In genomic region chr7:92708105-92709042, GRCh38 we compare ENCODE assay signal across 25 cellular contexts.
DNase-seq lines count a peak whose midpoint lies in the region; ATAC-seq and TF ChIP-seq lines count a peak whose summit lies in the region.
"Had no signal": no experiment of that assay in that cellular context is flagged by ENCODE, and none has a peak within 500 bp of the region (broad histone marks: within the 10 kb centered on the region; RNA-seq: fewer than 3 reads in every experiment).

No MANE protein-coding gene starts in this region.

- intact Hi-C loops in mammary epithelial cell (cut with micrococcal nuclease) = no loop called here
- intact Hi-C loops in MCF 10A (cut with micrococcal nuclease) = no loop called here
- intact Hi-C loops in stomach (cut with DNase I; ENCODE audit: low total_unique reads) = no loop called here
- intact Hi-C loops in ovary (cut with DNase I) = no loop called here

- BruUV-seq in mammary epithelial cell (replicated peaks; lab: Mats Ljungman, UMichigan) (no TSS peak), MCF 10A (replicated peaks; lab: Mats Ljungman, UMichigan) (no TSS peak)

- H3K4me3 ChIP-seq in mammary epithelial cell (replicated peaks in 1 of 3; ENCODE audit: insufficient read depth in 1 of 3, low read depth in 2 of 3, low read length in 3 of 3) = no peak overlapping the region
- no peak overlapping the region for H3K4me3 ChIP-seq in stomach
- H3K4me3 ChIP-seq in ovary = no peak overlapping the region
- H3K4me3 ChIP-seq: coronary artery, heart right ventricle, lung, neural progenitor cell, right lobe of liver, SJSA1 had no signal

- H3K27me3 Mint-ChIP-seq in MCF 10A (ENCODE audit: insufficient read depth, unreplicated experiment) (no peaks in the 10 kb centered on the region), chondrocyte (ENCODE audit: low read depth) (no peaks in the 10 kb centered on the region)
- H3K27me3 Mint-ChIP-seq in activated T-helper 17 cell treated with anti-CD3 and anti-CD28 coated beads, Interleukin-2, amount 50 U/mL, for 72 hours = no peaks in the 10 kb centered on the region
- H3K27me3 Mint-ChIP-seq: CD4-positive, CD25-positive, alpha-beta regulatory T cell; type B pancreatic cell had no signal

- H3K9me3 ChIP-seq in mammary epithelial cell (replicated peaks; ENCODE audit: insufficient read depth, low read length) = peaks cover 3% of the 10 kb centered on the region
- no peaks in the 10 kb centered on the region for H3K9me3 ChIP-seq in stomach
- no peaks in the 10 kb centered on the region for H3K9me3 ChIP-seq in ovary
- H3K9me3 ChIP-seq: right lobe of liver, SJSA1 had no signal

- CTCF ChIA-PET in mammary epithelial cell (lab: Charles Lee; ENCODE audit: low non-redundant PET) = no interaction called here
- CTCF ChIA-PET in MCF 10A (lab: Yijun Ruan, JAX) = interaction anchor here (1.6 kb wide), 1 partner anchor 11 kb away, joined by 7 read pairs; no protein-coding TSS in a partner anchor

- no peak overlapping the region for H3K4me2 ChIP-seq in mammary epithelial cell (ENCODE audit: insufficient read depth, low read depth, low read length)
- H3K4me2 ChIP-seq: KMS-11, neural progenitor cell had no signal

- TF ChIP-seq POLR2A in stomach (IDR thresholded peaks at IDR 0.05) = no peak
- TF ChIP-seq POLR2A in ovary (IDR thresholded peaks at IDR 0.05) = no peak

- H3K27ac Mint-ChIP-seq in MCF 10A (ENCODE audit: low read depth, unreplicated experiment) (no peak overlapping the region), chondrocyte (ENCODE audit: unreplicated experiment) (no peak overlapping the region)
- peak overlapping the region; percentile 97 for H3K27ac Mint-ChIP-seq in activated T-helper 17 cell treated with anti-CD3 and anti-CD28 coated beads, Interleukin-2, amount 50 U/mL, for 72 hours
- H3K27ac Mint-ChIP-seq: neural progenitor cell, type B pancreatic cell had no signal

- H3K36me3 ChIP-seq in mammary epithelial cell (ENCODE audit: insufficient read depth, low read length) (peaks cover 4% of the 10 kb centered on the region), stomach (no peaks in the 10 kb centered on the region), ovary (no peaks in the 10 kb centered on the region)
- H3K36me3 ChIP-seq: neural progenitor cell, right lobe of liver had no signal

- H3K27ac ChIP-seq in mammary epithelial cell (ENCODE audit: insufficient read depth, low read depth, low read length) (peak overlapping the region; percentile 2), stomach (peak overlapping the region in 3 of 5 donors; percentile 32 to 77 (median 75)), ovary (no peak overlapping the region)
- H3K27ac ChIP-seq: 22Rv1, coronary artery, foreskin keratinocyte, heart right ventricle, KMS-11, neural progenitor cell, right lobe of liver, SJSA1 had no signal

- H3K36me3 Mint-ChIP-seq in MCF 10A (ENCODE audit: insufficient read depth, unreplicated experiment) (peaks cover 19% of the 10 kb centered on the region), chondrocyte (ENCODE audit: low read depth) (peaks cover 22% of the 10 kb centered on the region)
- peaks cover 73% of the 10 kb centered on the region for H3K36me3 Mint-ChIP-seq in activated T-helper 17 cell treated with anti-CD3 and anti-CD28 coated beads, Interleukin-2, amount 50 U/mL, for 72 hours (ENCODE audit: low read depth)

- H3K9ac ChIP-seq in mammary epithelial cell (ENCODE audit: insufficient read depth, low read length) = no peak overlapping the region
- H3K9ac ChIP-seq: KMS-11, neural progenitor cell had no signal

- TF ChIP-seq EP300 in stomach (IDR thresholded peaks at IDR 0.05) (no peak), ovary (IDR thresholded peaks at IDR 0.05) (no peak)

- H3K4me1 Mint-ChIP-seq in MCF 10A (ENCODE audit: insufficient read depth, unreplicated experiment) = peaks cover 22% of the 10 kb centered on the region
- H3K4me1 Mint-ChIP-seq in activated T-helper 17 cell treated with anti-CD3 and anti-CD28 coated beads, Interleukin-2, amount 50 U/mL, for 72 hours = peaks cover 46% of the 10 kb centered on the region
- peaks cover 51% of the 10 kb centered on the region for H3K4me1 Mint-ChIP-seq in chondrocyte (ENCODE audit: low read depth)

- TF ChIP-seq CTCF in mammary epithelial cell (conservative IDR thresholded peaks at IDR 0.05 in 1 of 2, IDR thresholded peaks at IDR 0.05 in 1 of 2; ENCODE audit: extremely low read depth in 1 of 2, insufficient read depth in 1 of 2, low read depth in 1 of 2, low read length in 2 of 2) = no peak
- no peak for TF ChIP-seq CTCF in MCF 10A (IDR thresholded peaks at IDR 0.05; ENCODE audit: unreplicated experiment)
- no peak for TF ChIP-seq CTCF in stomach (IDR thresholded peaks at IDR 0.05)
- TF ChIP-seq CTCF in ovary (IDR thresholded peaks at IDR 0.05) = no peak
- no peak for TF ChIP-seq CTCF in chondrocyte (IDR thresholded peaks at IDR 0.05)

- H3K79me2 ChIP-seq in mammary epithelial cell (ENCODE audit: insufficient read depth, low read length) = peaks cover 78% of the 10 kb centered on the region

- in situ Hi-C loops in mammary epithelial cell (cut with MboI; ENCODE audit: low sequenced_read_pairs in 2 of 2) = no loop called here

- peak; percentile 84 for ATAC-seq in activated T-helper 17 cell treated with anti-CD3 and anti-CD28 coated beads, Interleukin-2, amount 50 U/mL, for 72 hours (replicated peaks)
- ATAC-seq: esophagus mucosa, foreskin keratinocyte, heart right ventricle, right lobe of liver had no signal

- H3K27me3 ChIP-seq in mammary epithelial cell (ENCODE audit: insufficient read depth, low read length) (no peaks in the 10 kb centered on the region), stomach (no peaks in the 10 kb centered on the region), ovary (no peaks in the 10 kb centered on the region)
- H3K27me3 ChIP-seq: foreskin keratinocyte, heart right ventricle, neural progenitor cell, right lobe of liver, SJSA1 had no signal

- no peak overlapping the region for H2AFZ ChIP-seq in mammary epithelial cell (ENCODE audit: low read depth, low read length)
- H2AFZ ChIP-seq: neural progenitor cell had no signal

- 92% methylated on average over 5 of the region's 5 CpGs for WGBS in mammary epithelial cell (ENCODE audit: low coverage, missing lambda C conversion rate)
- 72 to 83% (median 74%) methylated on average over 5 of the region's 5 CpGs for WGBS in stomach, 5 donors
- 90 to 91% (median 91%) methylated on average over 5 of the region's 5 CpGs for WGBS in ovary, 3 donors

- H3K9me3 Mint-ChIP-seq in MCF 10A (ENCODE audit: unreplicated experiment) (peaks cover 12% of the 10 kb centered on the region), chondrocyte (ENCODE audit: low read depth) (peaks cover 9% of the 10 kb centered on the region)
- no peaks in the 10 kb centered on the region for H3K9me3 Mint-ChIP-seq in activated T-helper 17 cell treated with anti-CD3 and anti-CD28 coated beads, Interleukin-2, amount 50 U/mL, for 72 hours
- H3K9me3 Mint-ChIP-seq: CD4-positive, CD25-positive, alpha-beta regulatory T cell; type B pancreatic cell had no signal

- peaks cover 44% of the 10 kb centered on the region for H3K4me1 ChIP-seq in mammary epithelial cell (ENCODE audit: insufficient read depth, low read length)
- H3K4me1 ChIP-seq in stomach = peaks cover 0 to 11% (median 0%) of the 10 kb centered on the region in 4 donors
- no peaks in the 10 kb centered on the region for H3K4me1 ChIP-seq in ovary (ENCODE audit: insufficient read depth)
- H3K4me1 ChIP-seq: heart right ventricle, neural progenitor cell, right lobe of liver, SJSA1 had no signal

- POLR2A ChIA-PET in MCF 10A (lab: Yijun Ruan, JAX) = interaction anchor here (0.9 kb wide), 1 partner anchor 12 kb away, joined by 3 read pairs; no protein-coding TSS in a partner anchor

- dilution Hi-C loops in mammary epithelial cell (cut with HindIII; ENCODE audit: low sequenced_read_pairs) = no loop called here

- DNase-seq in NOMO-1 treated with DMSO at 0.1 percent for 48 hours (lab: John Stamatoyannopoulos, UW; ENCODE audit: unreplicated experiment) = peak; percentile 53
- DNase-seq in NOMO-1 treated with dmso at 0.1 percent for 144 hours (lab: John Stamatoyannopoulos, UW; ENCODE audit: unreplicated experiment) = no peak
- DNase-seq in mammary epithelial cell = no peak
- DNase-seq in MCF 10A (ENCODE audit: unreplicated experiment) = no peak
- no peak for DNase-seq in stomach
- no peak for DNase-seq in ovary
- no peak for DNase-seq in chondrocyte (ENCODE audit: low spot score)
- DNase-seq: activated CD4-positive, alpha-beta T cell treated with anti-CD3 and anti-CD28 coated beads, Interleukin-2, amount 50 U/mL, for 48 hours; amniotic stem cell; CD4-positive, CD25-positive, alpha-beta regulatory T cell; foreskin keratinocyte; heart right ventricle; NCI-H187; NCI-H526; posterior cingulate gyrus; right lobe of liver had no signal

- no peaks in the 10 kb centered on the region for H4K20me1 ChIP-seq in mammary epithelial cell (ENCODE audit: insufficient read depth, low read length)

- no peak overlapping the region for H3K4me3 Mint-ChIP-seq in MCF 10A (ENCODE audit: unreplicated experiment)
- peak overlapping the region; percentile 44 for H3K4me3 Mint-ChIP-seq in activated T-helper 17 cell treated with anti-CD3 and anti-CD28 coated beads, Interleukin-2, amount 50 U/mL, for 72 hours
- H3K4me3 Mint-ChIP-seq in chondrocyte (ENCODE audit: unreplicated experiment) = no peak overlapping the region
- H3K4me3 Mint-ChIP-seq: CD4-positive, CD25-positive, alpha-beta regulatory T cell; neural progenitor cell; type B pancreatic cell had no signal

Comparison
In these comparisons a context has a peak if more than half of its experiments do, and no peak if none do; other contexts are left out.
1. H3K27ac ChIP-seq: peak in mammary epithelial cell (single experiment) and stomach (3 of 5); none in ovary (0 of 2).